In the genomic region with DNA sequence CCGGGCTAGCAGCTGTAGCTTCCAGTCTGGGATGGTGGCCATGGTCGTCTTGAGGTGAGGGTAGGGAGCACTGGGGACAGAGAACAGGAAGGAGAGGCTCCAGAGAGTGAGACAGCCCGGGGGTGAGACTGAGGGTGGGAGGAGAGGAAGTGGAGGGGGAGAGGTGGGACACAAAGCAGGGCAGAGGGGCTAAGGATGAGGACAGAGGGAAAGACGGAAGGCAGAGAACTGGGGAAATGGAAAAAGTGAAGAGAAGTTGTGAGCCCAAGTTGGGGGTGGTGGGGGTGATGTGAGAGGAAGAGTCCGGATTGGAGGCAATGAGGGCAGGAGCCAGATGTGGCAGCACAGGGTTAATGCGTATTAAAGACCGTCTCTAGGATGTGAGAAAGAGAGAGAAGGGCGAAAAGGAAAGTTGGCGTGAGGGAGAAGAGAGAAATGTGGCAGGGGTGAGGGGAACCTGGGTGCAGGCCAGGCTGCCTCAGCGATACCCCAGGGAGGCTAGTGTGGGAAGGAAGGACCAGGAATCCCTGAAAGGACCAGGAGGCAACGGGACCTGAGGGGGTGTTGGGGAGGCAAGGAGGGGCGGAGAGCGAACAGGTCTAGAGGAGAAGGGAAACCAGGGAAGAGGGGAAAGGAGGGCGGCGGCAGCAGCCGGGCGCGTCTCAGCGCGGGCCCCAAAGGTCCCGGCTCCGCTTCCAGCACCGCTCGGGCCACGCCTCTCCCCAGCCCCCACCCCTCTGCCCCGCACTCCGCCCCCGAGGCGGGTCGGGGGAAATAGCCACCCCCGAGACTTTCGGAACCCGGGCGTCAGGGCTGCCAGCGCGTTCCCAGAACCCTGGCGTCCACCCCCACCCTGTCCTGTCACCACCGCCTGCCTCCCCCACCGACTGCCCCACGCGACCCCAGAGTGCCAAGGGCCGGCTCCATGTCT, we compare ENCODE assay signal across 8 cellular contexts.
DNase-seq lines count a peak whose midpoint lies in the region; ATAC-seq lines count a peak whose summit lies in the region.

A gene with protein sequence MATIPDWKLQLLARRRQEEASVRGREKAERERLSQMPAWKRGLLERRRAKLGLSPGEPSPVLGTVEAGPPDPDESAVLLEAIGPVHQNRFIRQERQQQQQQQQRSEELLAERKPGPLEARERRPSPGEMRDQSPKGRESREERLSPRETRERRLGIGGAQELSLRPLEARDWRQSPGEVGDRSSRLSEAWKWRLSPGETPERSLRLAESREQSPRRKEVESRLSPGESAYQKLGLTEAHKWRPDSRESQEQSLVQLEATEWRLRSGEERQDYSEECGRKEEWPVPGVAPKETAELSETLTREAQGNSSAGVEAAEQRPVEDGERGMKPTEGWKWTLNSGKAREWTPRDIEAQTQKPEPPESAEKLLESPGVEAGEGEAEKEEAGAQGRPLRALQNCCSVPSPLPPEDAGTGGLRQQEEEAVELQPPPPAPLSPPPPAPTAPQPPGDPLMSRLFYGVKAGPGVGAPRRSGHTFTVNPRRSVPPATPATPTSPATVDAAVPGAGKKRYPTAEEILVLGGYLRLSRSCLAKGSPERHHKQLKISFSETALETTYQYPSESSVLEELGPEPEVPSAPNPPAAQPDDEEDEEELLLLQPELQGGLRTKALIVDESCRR (minus strand): TSS at position 669 of the 931 bp plus-strand sequence. CDS start 627 bp downstream, at position 42.

- peak within 1 kb of the TSS; percentile 45; the same call in 1 of the 2 replicates for H3K9ac ChIP-seq in HUES48 (ENCODE audit: low read depth, low read length)

- DNase-seq in T1000 (lab: John Stamatoyannopoulos, UW) (peak; percentile 51), astrocyte of the hippocampus (ENCODE audit: low read depth, low spot score) (peak; percentile 85), skeletal muscle cell (ENCODE audit: low read depth) (no peak)

- peak within 1 kb of the TSS; percentile 94 for H3K4me3 ChIP-seq in GM08714 (ENCODE audit: low read length)
- H3K4me3 ChIP-seq in HUES48 (ENCODE audit: low read depth, low read length) = peak within 1 kb of the TSS; percentile 92
- peak within 1 kb of the TSS; percentile 78 for H3K4me3 ChIP-seq in iPS-11a (ENCODE audit: low read depth, low read length)
- H3K4me3 ChIP-seq in skeletal muscle cell (ENCODE audit: low read depth, low read length) = peak within 1 kb of the TSS; percentile 90

- no peaks in the 10 kb centered on the region for H3K9me3 ChIP-seq in HUES48 (ENCODE audit: control insufficient read depth, insufficient read depth, low read length)

- no peaks in the 10 kb centered on the region for H3K27me3 ChIP-seq in HUES48 (ENCODE audit: control insufficient read depth, insufficient read depth, low read length)

- H3K4me1 ChIP-seq in HUES48 (ENCODE audit: control insufficient read depth, insufficient read depth, low read length) = peaks cover 43% of the 10 kb centered on the region

- no peaks in the 10 kb centered on the region; the same call in 1 of the 2 replicates for H3K36me3 ChIP-seq in HUES48 (ENCODE audit: control insufficient read depth, insufficient read depth, low read length)

- no peak for ATAC-seq in HG02884 (IDR thresholded peaks at IDR 0.05; ENCODE audit: unreplicated experiment)
- no peak for ATAC-seq in HG03045 (IDR thresholded peaks at IDR 0.05; ENCODE audit: unreplicated experiment)

- peak within 1 kb of the TSS; percentile 84 for H3K27ac ChIP-seq in HUES48 (ENCODE audit: low read depth, low read length)
